Comparison of ENCODE assay signal across 14 cellular contexts in genomic region chr2:7732497-7732896, GRCh38.
"Had no signal": no experiment of that assay in that cellular context is flagged by ENCODE, and none has a peak within 500 bp of the region (broad histone marks: within the 10 kb centered on the region; RNA-seq: fewer than 3 reads in every experiment).

No MANE protein-coding gene starts in this region.

- H3K9me3 ChIP-seq: lower lobe of right lung, SK-N-SH had no signal

- ATAC-seq: esophagus mucosa; right cardiac atrium; stimulated activated memory B cell treated with anti-CD40 and anti-IgM and Interleukin-4, amounts not matched to agents 10 μg/mL and 1 μg/mL and 100 μg/mL, for 72 hours had no signal

- H3K36me3 ChIP-seq: lower lobe of right lung had no signal

- H3K4me3 Mint-ChIP-seq: activated naive CD4-positive, alpha-beta T cell treated with anti-CD3 and anti-CD28 coated beads for 36 hours; stimulated activated memory B cell treated with anti-CD40 and anti-IgM and Interleukin-4, amounts not matched to agents 10 μg/mL and 1 μg/mL and 100 μg/mL, for 72 hours; type B pancreatic cell had no signal

- FAIRE-seq: endometrium had no signal

- H3K4me3 ChIP-seq: lower lobe of right lung, smooth muscle cell had no signal

- H3K9ac ChIP-seq: SK-N-SH had no signal

- H3K9me3 Mint-ChIP-seq: activated naive CD4-positive, alpha-beta T cell treated with anti-CD3 and anti-CD28 coated beads for 36 hours; stimulated activated memory B cell treated with anti-CD40 and anti-IgM and Interleukin-4, amounts not matched to agents 10 μg/mL and 1 μg/mL and 100 μg/mL, for 72 hours; type B pancreatic cell had no signal

- DNase-seq: activated CD4-positive, alpha-beta T cell treated with anti-CD3 and anti-CD28 coated beads for 1 hour; activated naive CD4-positive, alpha-beta T cell treated with anti-CD3 and anti-CD28 coated beads for 36 hours; dermis blood vessel endothelial cell; hypothalamus; lower lobe of right lung; midbrain; posterior cingulate gyrus; right cardiac atrium; SK-N-SH had no signal

- H3K4me1 Mint-ChIP-seq: stimulated activated memory B cell treated with anti-CD40 and anti-IgM and Interleukin-4, amounts not matched to agents 10 μg/mL and 1 μg/mL and 100 μg/mL, for 72 hours had no signal

- H3K4me1 ChIP-seq: lower lobe of right lung had no signal

- H3K27me3 Mint-ChIP-seq: type B pancreatic cell had no signal

- H3K36me3 Mint-ChIP-seq: stimulated activated memory B cell treated with anti-CD40 and anti-IgM and Interleukin-4, amounts not matched to agents 10 μg/mL and 1 μg/mL and 100 μg/mL, for 72 hours; type B pancreatic cell had no signal

- H3K4me2 ChIP-seq: SK-N-SH, smooth muscle cell had no signal

- H3K27ac Mint-ChIP-seq: activated naive CD4-positive, alpha-beta T cell treated with anti-CD3 and anti-CD28 coated beads for 36 hours; stimulated activated memory B cell treated with anti-CD40 and anti-IgM and Interleukin-4, amounts not matched to agents 10 μg/mL and 1 μg/mL and 100 μg/mL, for 72 hours; type B pancreatic cell had no signal

- H3K27ac ChIP-seq: lower lobe of right lung had no signal
